In genomic region chr16:75566040-75566888, GRCh38 we compare ENCODE assay signal across 8 cellular contexts. TPM values are rescaled to one million over a fixed set of nuclear protein-coding genes. Genes with fewer than 3 reads are reported as not detected.
DNase-seq lines count a peak whose midpoint lies in the region; ATAC-seq and TF ChIP-seq lines count a peak whose summit lies in the region.

TSS of gene GABARAPL2 (plus strand) at chr16:75566379. CDS start at chr16:75566487, 108 bp downstream.

- H3K27me3 Mint-ChIP-seq in nephron (ENCODE audit: low read depth): no peaks in the 10 kb centered on the region

- no peaks in the 10 kb centered on the region for H3K9me3 Mint-ChIP-seq in nephron

- H3K9me3 ChIP-seq in RWPE2 (ENCODE audit: severe bottlenecking): no peaks in the 10 kb centered on the region

- H3K27ac Mint-ChIP-seq in nephron: peak within 1 kb of the TSS; percentile 37 to 93 (median 88)

- peak within 1 kb of the TSS; percentile 96 to 100 (median 98) for H3K4me3 Mint-ChIP-seq in nephron

- DNase-seq in Daoy (ENCODE audit: low read depth): peak; percentile 81
- peak; percentile 46 for DNase-seq in GOT3 (lab: John Stamatoyannopoulos, UW)
- DNase-seq in LHCN-M2 (ENCODE audit: low read depth): peak; percentile 56
- DNase-seq in RWPE2 (ENCODE audit: low spot score): peak; percentile 78
- DNase-seq in activated effector memory CD4-positive, alpha-beta T cell treated with Interleukin-2 at 50 U/mL for 16 hours: peak; percentile 84
- peak; percentile 72 for DNase-seq in fibroblast of pulmonary artery (ENCODE audit: low read depth)
- peak; percentile 95 for DNase-seq in stimulated activated naive CD8-positive, alpha-beta T cell treated with anti-CD3 and anti-CD28 coated beads, Interleukin-15, Interleukin-2, amounts not matched to agents 100 U/mL and 50 U/mL, for 24 hours

- no peaks in the 10 kb centered on the region for H3K4me1 ChIP-seq in RWPE2 (ENCODE audit: insufficient read depth, poor library complexity, severe bottlenecking)

- peak within 1 kb of the TSS; percentile 71 for H3K4me3 ChIP-seq in RWPE2 (ENCODE audit: severe bottlenecking)
- H3K4me3 ChIP-seq in fibroblast of pulmonary artery (replicated peaks; ENCODE audit: low read depth, low read length): peak within 1 kb of the TSS; percentile 92

- H3K27me3 ChIP-seq in RWPE2 (ENCODE audit: insufficient read depth, poor library complexity, severe bottlenecking): no peaks in the 10 kb centered on the region

- ATAC-seq in RWPE2 (ENCODE audit: low read depth): peak; percentile 66
- ATAC-seq in stimulated activated naive CD8-positive, alpha-beta T cell treated with anti-CD3 and anti-CD28 coated beads, Interleukin-15, Interleukin-2, amounts not matched to agents 100 U/mL and 50 U/mL, for 24 hours: peak; percentile 78

- H3K27ac ChIP-seq in RWPE2 (ENCODE audit: poor library complexity, severe bottlenecking): peak within 1 kb of the TSS; percentile 20

- TF ChIP-seq CTCF in RWPE2 (IDR thresholded peaks at IDR 0.05; ENCODE audit: poor library complexity, severe bottlenecking) (no peak), fibroblast of pulmonary artery (IDR thresholded peaks at IDR 0.05; ENCODE audit: low read length, missing control alignments) (no peak), nephron (IDR thresholded peaks at IDR 0.05; ENCODE audit: unreplicated experiment in 3 of 3) (no peak)

- H3K36me3 ChIP-seq in RWPE2 (ENCODE audit: low read depth): peaks cover 43% of the 10 kb centered on the region

- H3K36me3 Mint-ChIP-seq in nephron (ENCODE audit: low read depth): peaks cover 23% of the 10 kb centered on the region

- H3K4me1 Mint-ChIP-seq in nephron: peaks cover 16% of the 10 kb centered on the region

RNA-seq across cellular contexts. Expression of gene GABARAPL2, which starts in this region (rescaled TPM):
- total RNA-seq in Daoy (2014; rRNA removed; shearing (Covaris generic)): 15.5 and 26.6 TPM in 2 replicates
- total RNA-seq in LHCN-M2 (2014; rRNA removed): 53.7 and 59.0 TPM in 2 replicates
- 94.6 TPM for polyA plus RNA-seq in LHCN-M2 (2012)

Comparison
In these comparisons a context has a peak if more than half of its experiments do, and no peak if none do; other contexts are left out.
1. Peak in every context shown above with its lines: DNase-seq, ATAC-seq, H3K4me3 ChIP-seq and H3K27ac ChIP-seq.